17 cellular contexts compared by ENCODE assay signal in genomic region chr21:44684483-44684882, GRCh38. TPM values are rescaled to one million over a fixed set of nuclear protein-coding genes. Genes with fewer than 3 reads are reported as not detected.
DNase-seq lines count a peak whose midpoint lies in the region; ATAC-seq and TF ChIP-seq lines count a peak whose summit lies in the region.
"Had no signal": no experiment of that assay in that cellular context is flagged by ENCODE, and none has a peak within 500 bp of the region (broad histone marks: within the 10 kb centered on the region; RNA-seq: fewer than 3 reads in every experiment).

No MANE protein-coding gene starts in this region.

- H3K9me3 ChIP-seq in heart right ventricle (peaks cover 0 to 6% (median 0%) of the 10 kb centered on the region in 11 donors), lung (ENCODE audit: control insufficient read depth in 2 of 2, insufficient read depth in 1 of 2, low read length in 1 of 2) (peaks cover 0 to 4% of the 10 kb centered on the region in 2 donors)

- peak; percentile 20 for DNase-seq in cardiac septum (ENCODE audit: low spot score)
- DNase-seq in heart right ventricle: no peak
- DNase-seq in coronary artery (ENCODE audit: low spot score): peak; percentile 64
- DNase-seq in lung (ENCODE audit: low spot score): peak; percentile 25
- DNase-seq in activated CD4-positive, CD25-positive, alpha-beta regulatory T cell (lab: John Stamatoyannopoulos, UW): no peak
- no peak for DNase-seq in DMS79 treated with DMSO at 0.1 percent for 48 hours (lab: John Stamatoyannopoulos, UW)
- DNase-seq: C1 segment of cervical spinal cord; Calu3; CD4-positive, alpha-beta memory T cell; COR-L47; DMS53; DND-41; GOT3; HCEC 1CT had no signal

- H3K36me3 ChIP-seq in heart right ventricle: no peaks in the 10 kb centered on the region
- H3K36me3 ChIP-seq in lung (ENCODE audit: control insufficient read depth in 2 of 2, insufficient read depth in 2 of 2, low read length in 2 of 2): no peaks in the 10 kb centered on the region

- no peaks in the 10 kb centered on the region for H3K4me1 ChIP-seq in heart right ventricle
- no peaks in the 10 kb centered on the region for H3K4me1 ChIP-seq in lung (ENCODE audit: control insufficient read depth in 2 of 2, insufficient read depth in 2 of 2, low read length in 2 of 2)

- H3K4me3 ChIP-seq in heart right ventricle: no peak overlapping the region
- H3K4me3 ChIP-seq in coronary artery: no peak overlapping the region
- no peak overlapping the region for H3K4me3 ChIP-seq in lung

- ATAC-seq in heart right ventricle (no peak), lung (ENCODE audit: insufficient read depth, low FRiP score) (no peak)

- intact Hi-C loops in cardiac septum (cut with DNase I) (no loop called here), heart right ventricle (cut with DNase I) (loop anchor here in 1 of 10 donors (2.0 kb wide), 1 partner anchor 20 kb away; no protein-coding TSS in a partner anchor)

- WGBS in heart right ventricle, 2 donors: 61 to 78% methylated on average over 6 of the region's 6 CpGs
- 76 to 82% methylated on average over 6 of the region's 6 CpGs for WGBS in lung, 2 donors

- H3K27me3 ChIP-seq in heart right ventricle (peaks cover 0 to 48% (median 30%) of the 10 kb centered on the region in 7 donors), lung (ENCODE audit: control insufficient read depth, insufficient read depth) (no peaks in the 10 kb centered on the region)

- H3K27ac ChIP-seq in heart right ventricle (no peak overlapping the region), coronary artery (no peak overlapping the region), lung (ENCODE audit: low read depth in 1 of 2, low read length in 1 of 2) (no peak overlapping the region)

- no peak for TF ChIP-seq CTCF in heart right ventricle (IDR thresholded peaks at IDR 0.05)
- no peak for TF ChIP-seq CTCF in coronary artery (IDR thresholded peaks at IDR 0.05)
- no peak for TF ChIP-seq CTCF in lung (IDR thresholded peaks at IDR 0.05; ENCODE audit: control extremely low read depth, extremely low read depth)

RNA-seq across cellular contexts. Expression of gene KRTAP12-1, which starts 2.5 kb away (rescaled TPM):
- total RNA-seq in cardiac septum: not detected
- total RNA-seq in heart right ventricle: not detected
- not detected for polyA plus RNA-seq in heart right ventricle
- total RNA-seq in lung: not detected
- not detected for polyA plus RNA-seq in lung
- total RNA-seq: A172; Calu3; CD4-positive, alpha-beta memory T cell had no signal
- polyA plus RNA-seq: BJ; CD4-positive, alpha-beta memory T cell had no signal

RNA-seq across cellular contexts. Expression of gene KRTAP10-12, which starts 12.5 kb away (rescaled TPM):
- total RNA-seq in cardiac septum: not detected
- total RNA-seq in heart right ventricle: not detected
- not detected for polyA plus RNA-seq in heart right ventricle
- total RNA-seq in lung: not detected
- not detected for polyA plus RNA-seq in lung
- total RNA-seq: A172; A673; Calu3; CD4-positive, alpha-beta memory T cell had no signal
- polyA plus RNA-seq: BJ; CD4-positive, alpha-beta memory T cell had no signal

RNA-seq across cellular contexts. Expression of gene KRTAP12-2, which starts 17.8 kb away (rescaled TPM):
- total RNA-seq in cardiac septum: not detected
- not detected for total RNA-seq in heart right ventricle
- not detected for polyA plus RNA-seq in heart right ventricle
- not detected for total RNA-seq in lung
- polyA plus RNA-seq in lung: not detected
- total RNA-seq: A172; Calu3; CD4-positive, alpha-beta memory T cell had no signal
- polyA plus RNA-seq: BJ; CD4-positive, alpha-beta memory T cell had no signal

RNA-seq across cellular contexts. Expression of gene KRTAP12-3, which starts 26.8 kb away (rescaled TPM):
- total RNA-seq in cardiac septum (not detected), heart right ventricle (not detected), lung (not detected)
- polyA plus RNA-seq in heart right ventricle (not detected), lung (not detected)
- total RNA-seq: A172; A673; Calu3; CD4-positive, alpha-beta memory T cell had no signal
- polyA plus RNA-seq: BJ had no signal

RNA-seq across cellular contexts. Expression of gene TSPEAR, which starts 26.9 kb away (rescaled TPM):
- total RNA-seq in cardiac septum (not detected), heart right ventricle (1 to 10 TPM in 4 of 10 donors, under 1 TPM in 3, not detected in 3; 0.12 to 2.1 (median 1.0) TPM), lung (1 to 10 TPM in 1 of 2 donors, under 1 TPM in 1; 0.43 to 2.1 TPM)
- polyA plus RNA-seq in heart right ventricle (1 to 10 TPM in 1 of 2 donors, under 1 TPM in 1; under 0.01 to 3.4 TPM), lung (under 1 TPM; 0.02 to 0.12 TPM)
- total RNA-seq: A172; Calu3; CD4-positive, alpha-beta memory T cell had no signal
- polyA plus RNA-seq: BJ had no signal

Comparison
In these comparisons a context has a peak if more than half of its experiments do, and no peak if none do; other contexts are left out.
1. DNase-seq: peak in cardiac septum (single experiment), coronary artery (single experiment) and lung (single experiment); none in heart right ventricle (0 of 2), activated CD4-positive, CD25-positive, alpha-beta regulatory T cell (0 of 4) and DMS79 treated with DMSO at 0.1 percent for 48 hours (single experiment).